26 cellular contexts compared by ENCODE assay signal in genomic region chr12:123899368-123899767, GRCh38.
"Had no signal": no experiment of that assay in that cellular context is flagged by ENCODE, and none has a peak within 500 bp of the region (broad histone marks: within the 10 kb centered on the region; RNA-seq: fewer than 3 reads in every experiment).

No MANE protein-coding gene starts in this region.

- ATAC-seq: effector memory CD8-positive, alpha-beta T cell; esophagus mucosa; gastrocnemius medialis; left cardiac atrium; left lung; lower lobe of right lung; mucosa of descending colon had no signal

- FAIRE-seq: colon, endometrium, islet of Langerhans, keratinocyte had no signal

- DNase-seq: dermis blood vessel endothelial cell; dorsolateral prefrontal cortex; effector CD4-positive, alpha-beta T cell; effector memory CD8-positive, alpha-beta T cell; erythroblast; esophagus squamous epithelium; foreskin fibroblast; foreskin melanocyte; gastrocnemius medialis; glutamatergic neuron; head of caudate nucleus; heart right ventricle; hippocampal formation; left cardiac atrium; left lung; lower lobe of right lung; mesenchymal stem cell; mucosa of descending colon; naive B cell had no signal

- H3K36me3 ChIP-seq: esophagus squamous epithelium, gastrocnemius medialis, heart right ventricle, left lung, lower lobe of right lung had no signal

- H3K4me3 ChIP-seq: coronary artery, dorsolateral prefrontal cortex, esophagus squamous epithelium, gastrocnemius medialis, heart right ventricle, left lung, lower lobe of right lung, mucosa of descending colon had no signal

- H3K27ac ChIP-seq: coronary artery, dorsolateral prefrontal cortex, epithelial cell of prostate, esophagus squamous epithelium, gastrocnemius medialis, heart right ventricle, left lung, lower lobe of right lung had no signal

- H3K9me3 ChIP-seq: esophagus squamous epithelium, gastrocnemius medialis, heart right ventricle, left lung, lower lobe of right lung, mucosa of descending colon had no signal

- H3K27me3 ChIP-seq: dorsolateral prefrontal cortex, left lung had no signal

- H3K4me1 ChIP-seq: esophagus squamous epithelium, gastrocnemius medialis, heart right ventricle, left lung, lower lobe of right lung had no signal
